In genomic region chr4:680931-681645, GRCh38 we compare ENCODE assay signal across 8 cellular contexts. TPM values are rescaled to one million over a fixed set of nuclear protein-coding genes. Genes with fewer than 3 reads are reported as not detected.
DNase-seq lines count a peak whose midpoint lies in the region; FAIRE-seq and TF ChIP-seq lines count a peak whose summit lies in the region.

No MANE protein-coding gene starts in this region.

- no peak overlapping the region for H3K9ac ChIP-seq in kidney (ENCODE audit: low read length in 2 of 2)

- no peak for TF ChIP-seq CTCF in brain microvascular endothelial cell (IDR thresholded peaks at IDR 0.05; ENCODE audit: low read depth, low read length, missing control alignments)
- TF ChIP-seq CTCF in kidney (IDR thresholded peaks at IDR 0.05; ENCODE audit: borderline replicate concordance, extremely low read depth, insufficient read depth), result no peak

- H3K9me3 ChIP-seq in kidney (ENCODE audit: control insufficient read depth in 1 of 2, low read length in 2 of 2), result no peaks in the 10 kb centered on the region
- H3K9me3 ChIP-seq in small intestine (ENCODE audit: control insufficient read depth, low read depth), result no peaks in the 10 kb centered on the region

- FAIRE-seq in kidney (lab: Jason Lieb, UNC), result no peak
- FAIRE-seq in small intestine (lab: Jason Lieb, UNC), result no peak

- H3K27me3 ChIP-seq in brain microvascular endothelial cell (replicated peaks), result no peaks in the 10 kb centered on the region
- H3K27me3 ChIP-seq in small intestine (ENCODE audit: control insufficient read depth in 2 of 2, insufficient read depth in 2 of 2, low read length in 2 of 2), result no peaks in the 10 kb centered on the region

- H3K27ac ChIP-seq in brain microvascular endothelial cell, result no peak overlapping the region
- H3K27ac ChIP-seq in kidney (ENCODE audit: low read depth in 2 of 2, low read length in 2 of 2), result no peak overlapping the region
- no peak overlapping the region for H3K27ac ChIP-seq in small intestine (ENCODE audit: low read depth in 1 of 2, low read length in 1 of 2)

- peak overlapping the region; percentile 42 for H3K4me3 ChIP-seq in brain microvascular endothelial cell (ENCODE audit: low read depth, low read length)
- H3K4me3 ChIP-seq in kidney (ENCODE audit: low read length in 2 of 2), result peak overlapping the region in 1 of 2 donors; percentile 29
- peak overlapping the region in 1 of 2 donors; percentile 34 for H3K4me3 ChIP-seq in small intestine (ENCODE audit: low read depth in 1 of 2, low read length in 2 of 2)

- DNase-seq in NK-92 treated with Interleukin-12 subunit alpha and Interleukin-12 subunit beta, amount 100 ng/mL, for 24 hours (lab: John Stamatoyannopoulos, UW), result peak; percentile 56
- DNase-seq in NK-92 (lab: John Stamatoyannopoulos, UW; ENCODE audit: unreplicated experiment) (no peak), SK-MEL-5 (ENCODE audit: low read depth, low spot score) (peak; percentile 38), brain microvascular endothelial cell (no peak), kidney (peak; percentile 90), NCI-H1694 (lab: John Stamatoyannopoulos, UW) (no peak), small intestine (no peak)
- DNase-seq in stimulated activated naive CD4-positive, alpha-beta T cell treated with Interleukin-2 at 50 U/mL for 16 hours (lab: John Stamatoyannopoulos, UW), result peak; percentile 47

- peaks cover 0 to 6% of the 10 kb centered on the region in 2 donors for H3K4me1 ChIP-seq in kidney (ENCODE audit: control insufficient read depth in 1 of 2, insufficient read depth in 1 of 2, low read depth in 1 of 2, low read length in 2 of 2)
- H3K4me1 ChIP-seq in small intestine (ENCODE audit: control insufficient read depth in 2 of 2, insufficient read depth in 1 of 2, low read depth in 1 of 2, low read length in 1 of 2), result peaks cover 0 to 2% of the 10 kb centered on the region in 2 donors

- in situ Hi-C loops in SK-MEL-5 (cut with HindIII; ENCODE audit: low pct_unique_long_range_greater_than_20kb, low sequenced_read_pairs) (no loop called here), brain microvascular endothelial cell (cut with HindIII; ENCODE audit: low pct_ligation_motif_present, low sequenced_read_pairs) (no loop called here)

- intact Hi-C loops in kidney (cut with DNase I), result no loop called here

- 26 to 49% (median 31%) methylated on average over 29 to 58 of the region's 62 CpGs for WGBS in small intestine, 3 donors

- no peaks in the 10 kb centered on the region for H3K36me3 ChIP-seq in brain microvascular endothelial cell (replicated peaks)
- H3K36me3 ChIP-seq in kidney (ENCODE audit: control insufficient read depth in 1 of 2, insufficient read depth in 2 of 2, low read length in 2 of 2), result no peaks in the 10 kb centered on the region
- no peaks in the 10 kb centered on the region for H3K36me3 ChIP-seq in small intestine (ENCODE audit: control insufficient read depth in 2 of 2, insufficient read depth in 2 of 2, low read length in 2 of 2)

RNA-seq across cellular contexts. Expression of gene MYL5, which starts 6.7 kb away (rescaled TPM):
- 2.7 and 3.3 TPM in 2 replicates for total RNA-seq in SK-MEL-5 (2014; rRNA removed; shearing (Covaris generic))
- polyA plus RNA-seq in SK-MEL-5 (2015; cell fraction: cytosol; rRNA removed), result 1.2 and 1.7 TPM in 2 replicates
- polyA plus RNA-seq in SK-MEL-5 (2015; cell fraction: nucleus; rRNA removed), result 19.7 and 32.2 TPM in 2 replicates
- total RNA-seq in kidney, result 17.9 TPM
- 29.6 TPM for polyA plus RNA-seq in kidney (ENCODE audit: insufficient read depth, low read depth, low replicate concordance)
- 100 to 1,000 TPM in 2 of 3 donors, 10 to 100 TPM in 1; 36.1 to 316 (median 266) TPM for polyA plus RNA-seq in small intestine

RNA-seq across cellular contexts. Expression of gene ATP5ME, which starts 7.0 kb away (rescaled TPM):
- total RNA-seq in SK-MEL-5 (2014; rRNA removed; shearing (Covaris generic)), result 236 and 245 TPM in 2 replicates
- polyA plus RNA-seq in SK-MEL-5 (2015; cell fraction: cytosol; rRNA removed), result 140 and 158 TPM in 2 replicates
- 20.7 and 23.5 TPM in 2 replicates for polyA plus RNA-seq in SK-MEL-5 (2015; cell fraction: nucleus; rRNA removed)
- total RNA-seq in kidney, result 248 TPM
- polyA plus RNA-seq in kidney (ENCODE audit: insufficient read depth, low read depth, low replicate concordance), result 1,928 TPM
- polyA plus RNA-seq in small intestine, result 1,000 to 10,000 TPM in 1 of 3 donors, 100 to 1,000 TPM in 2; 806 to 1,305 (median 980) TPM

RNA-seq across cellular contexts. Expression of gene SLC49A3, which starts 7.9 kb away (rescaled TPM):
- total RNA-seq in SK-MEL-5 (2014; rRNA removed; shearing (Covaris generic)), result not detected in 2 replicates
- polyA plus RNA-seq in SK-MEL-5 (2015; cell fraction: cytosol; rRNA removed), result 0.07 TPM in 1 of 2 replicates, not detected in the other
- polyA plus RNA-seq in SK-MEL-5 (2015; cell fraction: nucleus; rRNA removed), result 1.4 TPM in 1 of 2 replicates, not detected in the other
- 18.2 TPM for total RNA-seq in kidney
- polyA plus RNA-seq in kidney (ENCODE audit: insufficient read depth, low read depth, low replicate concordance) (12.6 TPM), small intestine (1 to 10 TPM; 3.4 to 7.8 (median 3.5) TPM)

RNA-seq across cellular contexts. Expression of gene PCGF3, which starts 24.5 kb away (rescaled TPM):
- total RNA-seq in SK-MEL-5 (2014; rRNA removed; shearing (Covaris generic)), result 16.2 and 22.7 TPM in 2 replicates
- polyA plus RNA-seq in SK-MEL-5 (2015; cell fraction: cytosol; rRNA removed), result 20.8 and 23.5 TPM in 2 replicates
- 131 and 163 TPM in 2 replicates for polyA plus RNA-seq in SK-MEL-5 (2015; cell fraction: nucleus; rRNA removed)
- 59.6 TPM for total RNA-seq in kidney
- polyA plus RNA-seq in kidney (ENCODE audit: insufficient read depth, low read depth, low replicate concordance) (21.7 TPM), small intestine (10 to 100 TPM; 27.3 to 71.6 (median 40.6) TPM)

RNA-seq across cellular contexts. Expression of gene PDE6B, which starts 55.7 kb away (rescaled TPM):
- not detected in 2 replicates for total RNA-seq in SK-MEL-5 (2014; rRNA removed; shearing (Covaris generic))
- polyA plus RNA-seq in SK-MEL-5 (2015; cell fraction: cytosol; rRNA removed), result 0.23 and 3.5 TPM in 2 replicates
- polyA plus RNA-seq in SK-MEL-5 (2015; cell fraction: nucleus; rRNA removed), result not detected in 2 replicates
- total RNA-seq in kidney, result 10.7 TPM
- 10.8 TPM for polyA plus RNA-seq in kidney (ENCODE audit: insufficient read depth, low read depth, low replicate concordance)
- 1 to 10 TPM in 1 of 3 donors, not detected in 2; 1.8 TPM for polyA plus RNA-seq in small intestine

Comparison
In these comparisons a context has a peak if more than half of its experiments do, and no peak if none do; other contexts are left out.
1. DNase-seq: peak in NK-92 treated with Interleukin-12 subunit alpha and Interleukin-12 subunit beta, amount 100 ng/mL, for 24 hours (single experiment), SK-MEL-5 (single experiment), kidney (single experiment) and stimulated activated naive CD4-positive, alpha-beta T cell treated with Interleukin-2 at 50 U/mL for 16 hours (single experiment); none in NK-92 (single experiment), brain microvascular endothelial cell (single experiment), NCI-H1694 (single experiment) and small intestine (single experiment).
2. RNA of gene SLC49A3, which starts 7.9 kb away (total RNA-seq): 18.2 TPM in kidney (single experiment); not detected in SK-MEL-5; every median in the first group is over 10 times any median in the second.